In genomic region chr4:4472344-4472958, GRCh38 we compare ENCODE assay signal across 1 cellular context.
TF ChIP-seq lines count a peak whose summit lies in the region.

No MANE protein-coding gene starts in this region.

TF ChIP-seq in HepG2, 621 proteins besides CTCF, POLR2A, EP300 and RAD21 (continued from another document and continues in another):
- TF ChIP-seq MLXIP (CRISPR knock-in tag; IDR thresholded peaks at IDR 0.05; ENCODE audit: borderline replicate concordance) (no peak), ZNF138 (CRISPR knock-in tag; IDR thresholded peaks at IDR 0.05; ENCODE audit: low read depth) (no peak), ZNF414 (CRISPR knock-in tag; IDR thresholded peaks at IDR 0.05) (no peak), GABPB1 (CRISPR knock-in tag; IDR thresholded peaks at IDR 0.05) (peak; percentile 40; the same call in 1 of the 2 replicates), GPBP1L1 (CRISPR knock-in tag; IDR thresholded peaks at IDR 0.05) (no peak), PHF20 (CRISPR knock-in tag; IDR thresholded peaks at IDR 0.05) (no peak), ZNF24 (IDR thresholded peaks at IDR 0.05) (no peak), FOXA3 (CRISPR knock-in tag; IDR thresholded peaks at IDR 0.05) (peak; percentile 66), ZNF674 (CRISPR knock-in tag; IDR thresholded peaks at IDR 0.05; ENCODE audit: low read depth) (no peak), NFE2L1 (CRISPR knock-in tag; IDR thresholded peaks at IDR 0.05; ENCODE audit: borderline replicate concordance) (no peak), ZNF382 (CRISPR knock-in tag; IDR thresholded peaks at IDR 0.05; ENCODE audit: borderline replicate concordance) (no peak), SALL1 (CRISPR knock-in tag; IDR thresholded peaks at IDR 0.05) (peak; percentile 96), MEF2D (CRISPR knock-in tag; IDR thresholded peaks at IDR 0.05) (0 out of 2 replicates have a peak, but pooled peaks have one; percentile 61), ZNF274 (CRISPR knock-in tag; IDR thresholded peaks at IDR 0.05) (no peak), ZNF749 (CRISPR knock-in tag; IDR thresholded peaks at IDR 0.05; ENCODE audit: borderline replicate concordance) (no peak), HOMEZ (CRISPR knock-in tag; IDR thresholded peaks at IDR 0.05; ENCODE audit: low read depth) (peak; percentile 76; the same call in 1 of the 2 replicates), MZF1 (CRISPR knock-in tag; IDR thresholded peaks at IDR 0.05; ENCODE audit: borderline replicate concordance) (no peak), NR0B2 (CRISPR knock-in tag; IDR thresholded peaks at IDR 0.05) (no peak), ZMYM3 (CRISPR knock-in tag; IDR thresholded peaks at IDR 0.05) (no peak), SP2 (CRISPR knock-in tag; IDR thresholded peaks at IDR 0.05) (no peak), ZSCAN21 (CRISPR knock-in tag; IDR thresholded peaks at IDR 0.05; ENCODE audit: borderline replicate concordance) (no peak), HOXA5 (CRISPR knock-in tag; IDR thresholded peaks at IDR 0.05) (no peak), TEAD2 (CRISPR knock-in tag; IDR thresholded peaks at IDR 0.05) (no peak), RFX5 (IDR thresholded peaks at IDR 0.05; ENCODE audit: low read depth, low read length) (no peak), ATF7 (IDR thresholded peaks at IDR 0.05) (no peak), ATF7 (CRISPR knock-in tag; IDR thresholded peaks at IDR 0.05) (no peak), ZNF816 (CRISPR knock-in tag; IDR thresholded peaks at IDR 0.05; ENCODE audit: borderline replicate concordance) (no peak), SRSF4 (IDR thresholded peaks at IDR 0.05; ENCODE audit: low read depth, low read length, poor library complexity, severe bottlenecking) (no peak), MIXL1 (CRISPR knock-in tag; IDR thresholded peaks at IDR 0.05) (peak; percentile 48), HHEX (CRISPR knock-in tag; IDR thresholded peaks at IDR 0.05) (no peak), ZNF615 (CRISPR knock-in tag; IDR thresholded peaks at IDR 0.05; ENCODE audit: borderline replicate concordance) (no peak), ZNF256 (CRISPR knock-in tag; conservative IDR thresholded peaks at IDR 0.05) (no peak), ZFP36L2 (CRISPR knock-in tag; IDR thresholded peaks at IDR 0.05) (no peak), HNF1A (IDR thresholded peaks at IDR 0.05; ENCODE audit: low read depth) (no peak), HNF1A (CRISPR knock-in tag; IDR thresholded peaks at IDR 0.05; ENCODE audit: borderline replicate concordance) (peak; percentile 36; the same call in 1 of the 2 replicates), TOE1 (CRISPR knock-in tag; IDR thresholded peaks at IDR 0.05) (no peak), FOXA1 (IDR thresholded peaks at IDR 0.05) (no peak), FOXA1 (CRISPR knock-in tag; IDR thresholded peaks at IDR 0.05) (no peak), TCF7 (IDR thresholded peaks at IDR 0.05; ENCODE audit: low read depth) (peak; percentile 95), E2F2 (CRISPR knock-in tag; IDR thresholded peaks at IDR 0.05; ENCODE audit: borderline replicate concordance) (no peak), ZBTB8A (CRISPR knock-in tag; IDR thresholded peaks at IDR 0.05; ENCODE audit: borderline replicate concordance, low read depth) (no peak), SP5 (CRISPR knock-in tag; IDR thresholded peaks at IDR 0.05; ENCODE audit: borderline replicate concordance, low read depth) (no peak; the same call in 1 of the 2 replicates), CEBPB (IDR thresholded peaks at IDR 0.05; ENCODE audit: borderline replicate concordance, low read depth, low read length) (no peak), HINFP (CRISPR knock-in tag; IDR thresholded peaks at IDR 0.05; ENCODE audit: low read depth) (no peak), PAF1 (CRISPR knock-in tag; IDR thresholded peaks at IDR 0.05) (no peak), HMGA1 (CRISPR knock-in tag; conservative IDR thresholded peaks at IDR 0.05) (no peak), MYPOP (CRISPR knock-in tag; IDR thresholded peaks at IDR 0.05) (no peak), ZNF709 (CRISPR knock-in tag; IDR thresholded peaks at IDR 0.05) (no peak), ZNF281 (CRISPR knock-in tag; IDR thresholded peaks at IDR 0.05; ENCODE audit: borderline replicate concordance) (no peak), TBX2 (CRISPR knock-in tag; IDR thresholded peaks at IDR 0.05; ENCODE audit: borderline replicate concordance) (peak; percentile 79), ZNF605 (CRISPR knock-in tag; IDR thresholded peaks at IDR 0.05) (no peak), SETDB1 (CRISPR knock-in tag; IDR thresholded peaks at IDR 0.05; ENCODE audit: borderline replicate concordance) (no peak), ATF1 (CRISPR knock-in tag; IDR thresholded peaks at IDR 0.05) (no peak), CBFB (CRISPR knock-in tag; IDR thresholded peaks at IDR 0.05) (no peak)
